ENCODE assay signal across 9 cellular contexts in the genomic region with DNA sequence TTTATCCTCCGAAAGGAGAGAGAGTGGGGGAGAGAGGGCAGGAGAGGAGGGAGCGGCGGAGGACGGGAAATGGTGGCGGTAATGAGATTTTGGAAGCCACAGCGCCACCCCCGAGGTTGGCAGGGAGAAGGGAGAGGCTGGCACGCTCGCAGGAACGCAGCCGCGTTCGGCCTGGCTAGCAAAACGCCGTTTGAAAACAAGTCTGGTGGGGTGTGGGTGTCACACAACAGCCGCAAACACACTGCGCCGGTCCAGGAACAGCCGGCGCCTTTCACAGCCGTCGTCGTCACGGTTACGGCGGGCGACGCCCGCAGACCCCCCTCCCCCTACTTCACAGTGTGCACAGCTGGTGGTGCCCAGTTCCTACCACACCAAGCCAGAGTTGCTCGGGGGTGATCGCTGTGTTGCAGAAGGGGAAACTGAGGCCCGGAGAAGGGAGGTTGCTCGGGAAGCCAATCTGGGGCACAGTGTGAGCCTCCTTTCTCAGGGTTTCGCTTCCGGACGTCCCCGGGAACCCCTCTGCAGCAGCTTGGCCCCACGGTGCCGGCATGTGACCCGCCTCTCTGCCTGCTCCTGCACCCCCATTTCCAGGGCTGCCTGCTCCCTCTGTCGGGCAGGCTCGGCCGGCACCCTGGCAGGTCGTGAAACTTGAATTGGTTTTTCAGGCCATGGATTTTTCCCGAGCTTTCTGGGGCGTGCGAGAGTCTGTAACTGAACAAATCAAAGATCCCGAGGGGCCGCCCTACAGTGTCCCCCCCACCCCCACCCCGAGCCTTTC. TPM values are rescaled to one million over a fixed set of nuclear protein-coding genes. Genes with fewer than 3 reads are reported as not detected.
DNase-seq lines count a peak whose midpoint lies in the region; ATAC-seq and TF ChIP-seq lines count a peak whose summit lies in the region.
"Had no signal": no experiment of that assay in that cellular context is flagged by ENCODE, and none has a peak within 500 bp of the region (broad histone marks: within the 10 kb centered on the region; RNA-seq: fewer than 3 reads in every experiment).

No MANE protein-coding gene starts in this region.

- peak overlapping the region in 1 of 4 donors; percentile 4 for H3K27ac ChIP-seq in tibial nerve
- H3K27ac ChIP-seq: adrenal gland had no signal

- TF ChIP-seq CTCF in epithelial cell of esophagus (IDR thresholded peaks at IDR 0.05; ENCODE audit: insufficient read depth, low read depth, low read length, missing control alignments) (peak; percentile 29), tibial nerve (IDR thresholded peaks at IDR 0.05) (peak in 1 of 5 experiments; percentile 6)

- 6% methylated on average over 33 to 47 of the region's 50 CpGs for whole genome bisulfite sequencing in tibial nerve, 2 donors

- H3K27me3 ChIP-seq in mucosa of stomach (ENCODE audit: control insufficient read depth, insufficient read depth, low read length): peaks cover 43% of the 10 kb centered on the region
- H3K27me3 ChIP-seq in tibial nerve: peaks cover 0 to 69% of the 10 kb centered on the region in 2 donors

- peak; percentile 9 for DNase-seq in stimulated activated CD4-positive, alpha-beta T cell treated with anti-CD3 and anti-CD28 coated beads, Interleukin-12 subunit alpha, Interleukin-12 subunit beta, amount 100 ng/mL, for 4 hours
- DNase-seq in stimulated activated CD4-positive, alpha-beta T cell treated with anti-CD3 and anti-CD28 coated beads, Interleukin-1b, Interleukin-23, amount 100 ng/mL, for 48 hours: no peak
- DNase-seq in UCSD-AML1 (lab: John Stamatoyannopoulos, UW; ENCODE audit: unreplicated experiment) (peak; percentile 9), epithelial cell of esophagus (ENCODE audit: low read depth) (peak; percentile 22), tibial nerve (ENCODE audit: low spot score in 2 of 2) (no peak), GM19238 (ENCODE audit: insufficient read length, low spot score) (no peak)

- no peak for TF ChIP-seq EP300 in tibial nerve (IDR thresholded peaks at IDR 0.05)

- H3K4me3 ChIP-seq in epithelial cell of esophagus (ENCODE audit: low read length): peak overlapping the region; percentile 27
- H3K4me3 ChIP-seq in mucosa of stomach (ENCODE audit: low read length): peak overlapping the region; percentile 8
- H3K4me3 ChIP-seq in tibial nerve: peak overlapping the region; percentile 16 to 48 (median 28)

- no peak for TF ChIP-seq POLR2A in tibial nerve (IDR thresholded peaks at IDR 0.05)

- no peak for ATAC-seq in GM19328 (IDR thresholded peaks at IDR 0.05; ENCODE audit: unreplicated experiment)

- H3K36me3 ChIP-seq in mucosa of stomach (ENCODE audit: control insufficient read depth, insufficient read depth, low read length) (no peaks in the 10 kb centered on the region), tibial nerve (no peaks in the 10 kb centered on the region)
- H3K36me3 ChIP-seq: adrenal gland had no signal

- no peaks in the 10 kb centered on the region for H3K9me3 ChIP-seq in mucosa of stomach (ENCODE audit: control insufficient read depth, low read length)
- H3K9me3 ChIP-seq in tibial nerve: no peaks in the 10 kb centered on the region
- H3K9me3 ChIP-seq: adrenal gland had no signal

- no peak overlapping the region for H3K9ac ChIP-seq in mucosa of stomach (ENCODE audit: low read length)

- H3K4me1 ChIP-seq in mucosa of stomach (ENCODE audit: control insufficient read depth, insufficient read depth, low read length): peaks cover 4% of the 10 kb centered on the region
- peaks cover 0 to 20% (median 6%) of the 10 kb centered on the region in 4 donors for H3K4me1 ChIP-seq in tibial nerve
- H3K4me1 ChIP-seq: adrenal gland had no signal

RNA-seq across cellular contexts. Expression of gene UNCX, which starts 57.8 kb away (rescaled TPM):
- total RNA-seq in tibial nerve: not detected
- total RNA-seq: adrenal gland had no signal

Comparison
In these comparisons a context has a peak if more than half of its experiments do, and no peak if none do; other contexts are left out.
1. DNase-seq: peak in stimulated activated CD4-positive, alpha-beta T cell treated with anti-CD3 and anti-CD28 coated beads, Interleukin-12 subunit alpha, Interleukin-12 subunit beta, amount 100 ng/mL, for 4 hours (single experiment), UCSD-AML1 (single experiment) and epithelial cell of esophagus (single experiment); none in stimulated activated CD4-positive, alpha-beta T cell treated with anti-CD3 and anti-CD28 coated beads, Interleukin-1b, Interleukin-23, amount 100 ng/mL, for 48 hours (single experiment), tibial nerve (0 of 2) and GM19238 (single experiment).
2. Peak in every context shown above with its lines, with median percentiles within 50 percentile points of each other: H3K4me3 ChIP-seq.